7 cellular contexts compared by ENCODE assay signal in genomic region chr1:163323339-163323738, GRCh38. TPM values are rescaled to one million over a fixed set of nuclear protein-coding genes. Genes with fewer than 3 reads are reported as not detected.
DNase-seq lines count a peak whose midpoint lies in the region; ATAC-seq and TF ChIP-seq lines count a peak whose summit lies in the region.
"Not testable (repeated sequence)": the region's sequence is repeated elsewhere in the genome, so short reads cannot be mapped to it uniquely, and the experiment has no call there.

No MANE protein-coding gene starts in this region.

- dilution Hi-C loops in IMR-90 (cut with HindIII; ENCODE audit: low sequenced_read_pairs, unreplicated experiment) = loop anchor here (25.0 kb wide), 1 partner anchor 461 kb away; the partner anchor contains the start of gene CCDC190

- BruUV-seq in IMR-90 (replicated peaks; lab: Mats Ljungman, UMichigan); PC-9 (replicated peaks; lab: Mats Ljungman, UMichigan): not testable (repeated sequence)

- ATAC-seq in IMR-90 (ENCODE audit: low read depth); activated naive CD8-positive, alpha-beta T cell treated with anti-CD3 and anti-CD28 coated beads, Interleukin-2, amount 50 U/mL, for 24 hours: not testable (repeated sequence)

- not testable (repeated sequence) for H3K9me3 ChIP-seq in IMR-90 (ENCODE audit: control insufficient read depth, insufficient read depth, low read length); PC-9 (ENCODE audit: insufficient read depth, low read depth); fibroblast of lung (ENCODE audit: control insufficient read depth, insufficient read depth, low read depth, low read length)

- peaks cover 13 to 18% of the 10 kb centered on the region in 2 experiments for H3K79me1 ChIP-seq in IMR-90 (ENCODE audit: low read depth in 1 of 2, low read length in 2 of 2)

- TF ChIP-seq CTCF in IMR-90 (conservative IDR thresholded peaks at IDR 0.05; ENCODE audit: low read depth, low read length); PC-9 (conservative IDR thresholded peaks at IDR 0.05); fibroblast of lung (conservative IDR thresholded peaks at IDR 0.05 in 1 of 2, IDR thresholded peaks at IDR 0.05 in 1 of 2; ENCODE audit: low read depth in 1 of 2, low read length in 2 of 2); nephron progenitor cell (IDR thresholded peaks at IDR 0.05): not testable (repeated sequence)

- not testable (repeated sequence) for H4K5ac ChIP-seq in IMR-90 (ENCODE audit: low read depth, low read length)

- not testable (repeated sequence) for H3K4me2 ChIP-seq in IMR-90 (ENCODE audit: low read depth, low read length)
- H3K4me2 ChIP-seq in PC-9 (peak overlapping the region; percentile 91), fibroblast of lung (ENCODE audit: extremely low read depth, insufficient read depth, low read length) (peak overlapping the region; percentile 87)

- POLR2A ChIA-PET in IMR-90 (lab: Charles Lee; ENCODE audit: unreplicated experiment); PC-9 (lab: Charles Lee; ENCODE audit: unreplicated experiment): not testable (repeated sequence)
- POLR2A ChIA-PET in activated CD4-positive, alpha-beta memory T cell treated with anti-CD3 and anti-CD28 coated beads, Interleukin-2, amount 10 ng/mL, durations not matched to agents 7 days and 5 days (lab: Charles Lee) = interaction anchor here (2.8 kb wide), 1 partner anchor 9 kb away, joined by 16 read pairs; no protein-coding TSS in a partner anchor

- not testable (repeated sequence) for DNase-seq in IMR-90; PC-9; activated CD4-positive, alpha-beta memory T cell treated with anti-CD3 and anti-CD28 coated beads, Interleukin-2, amount 10 ng/mL, durations not matched to agents 7 days and 5 days; activated naive CD8-positive, alpha-beta T cell treated with anti-CD3 and anti-CD28 coated beads, Interleukin-2, amount 50 U/mL, for 24 hours; fibroblast of lung (ENCODE audit: low read depth in 2 of 2); nephron progenitor cell

- H3K4me3 ChIP-seq in GM08714 (ENCODE audit: low read length) (peak overlapping the region; percentile 99), PC-9 (peak overlapping the region; percentile 96), fibroblast of lung (replicated peaks in 1 of 4; ENCODE audit: control extremely low read depth in 1 of 4, insufficient read depth in 1 of 4, low read depth in 3 of 4, low read length in 4 of 4) (peak overlapping the region in 3 of 4 experiments; percentile 76 to 90 (median 84))
- not testable (repeated sequence) for H3K4me3 ChIP-seq in IMR-90 (ENCODE audit: insufficient read depth, low read depth, low read length)

- not testable (repeated sequence) for H4K91ac ChIP-seq in IMR-90 (ENCODE audit: insufficient read depth, low read depth, low read length)

- 60% methylated on average over 1 of the region's 3 CpGs; no CpG with 5 or more reads in 1 of the 2 experiments for WGBS in IMR-90 (ENCODE audit: extremely low coverage in 2 of 2, insufficient read length in 1 of 2), 2 experiments

- H2AFZ ChIP-seq in IMR-90 (replicated peaks; ENCODE audit: low read length, poor library complexity) = peak overlapping the region; percentile 25
- H2AFZ ChIP-seq in PC-9 = peak overlapping the region; percentile 90; the same call in 1 of the 2 replicates
- H2AFZ ChIP-seq in fibroblast of lung (ENCODE audit: low read length) = peak overlapping the region; percentile 88

- H3K9me2 ChIP-seq in PC-9 (ENCODE audit: insufficient read depth) = not testable (repeated sequence)

- CTCF ChIA-PET in IMR-90 (lab: Yijun Ruan, JAX); PC-9 (lab: Charles Lee): not testable (repeated sequence)
- CTCF ChIA-PET in activated CD4-positive, alpha-beta memory T cell treated with anti-CD3 and anti-CD28 coated beads, Interleukin-2, amount 10 ng/mL, durations not matched to agents 7 days and 5 days (lab: Charles Lee) = interaction anchor here (1.7 kb wide), 1 partner anchor 36 kb away, joined by 3 read pairs; no protein-coding TSS in a partner anchor

- not testable (repeated sequence) for H2BK15ac ChIP-seq in IMR-90 (ENCODE audit: low read depth, low read length)

- not testable (repeated sequence) for TF ChIP-seq RAD21 in IMR-90 (IDR thresholded peaks at IDR 0.05; ENCODE audit: low read length)

- H2BK5ac ChIP-seq in IMR-90 (ENCODE audit: low read depth, low read length, poor library complexity, severe bottlenecking) = not testable (repeated sequence)

- H3K36me3 Mint-ChIP-seq in activated CD4-positive, alpha-beta memory T cell treated with anti-CD3 and anti-CD28 coated beads, Interleukin-2, amount 10 ng/mL, durations not matched to agents 7 days and 5 days (ENCODE audit: low read depth) = peaks cover 33% of the 10 kb centered on the region
- peaks cover 13% of the 10 kb centered on the region for H3K36me3 Mint-ChIP-seq in activated naive CD8-positive, alpha-beta T cell treated with anti-CD3 and anti-CD28 coated beads, Interleukin-2, amount 50 U/mL, for 24 hours (ENCODE audit: low read depth)
- H3K36me3 Mint-ChIP-seq in nephron progenitor cell (ENCODE audit: low read depth) = not testable (repeated sequence)

- not testable (repeated sequence) for H3K23ac ChIP-seq in IMR-90 (ENCODE audit: low read depth, low read length)

- H3K9me3 Mint-ChIP-seq in activated CD4-positive, alpha-beta memory T cell treated with anti-CD3 and anti-CD28 coated beads, Interleukin-2, amount 10 ng/mL, durations not matched to agents 7 days and 5 days; activated naive CD8-positive, alpha-beta T cell treated with anti-CD3 and anti-CD28 coated beads, Interleukin-2, amount 50 U/mL, for 24 hours; nephron progenitor cell: not testable (repeated sequence)

- not testable (repeated sequence) for H3K4me1 ChIP-seq in IMR-90 (ENCODE audit: control insufficient read depth, insufficient read depth, low read length); fibroblast of lung (ENCODE audit: control insufficient read depth, extremely low read depth, insufficient read depth, low read length)
- peaks cover 25% of the 10 kb centered on the region for H3K4me1 ChIP-seq in PC-9 (replicated peaks; ENCODE audit: insufficient read depth)

- not testable (repeated sequence) for H3K4ac ChIP-seq in IMR-90 (ENCODE audit: low read depth, low read length)

- peaks cover 45% of the 10 kb centered on the region for H3K79me2 ChIP-seq in PC-9 (ENCODE audit: low read depth)
- H3K79me2 ChIP-seq in fibroblast of lung (ENCODE audit: control insufficient read depth, insufficient read depth, low read length) = peaks cover 47% of the 10 kb centered on the region

- H3K4me3 Mint-ChIP-seq in activated CD4-positive, alpha-beta memory T cell treated with anti-CD3 and anti-CD28 coated beads, Interleukin-2, amount 10 ng/mL, durations not matched to agents 7 days and 5 days = peak overlapping the region; percentile 89
- peak overlapping the region; percentile 91 for H3K4me3 Mint-ChIP-seq in activated naive CD8-positive, alpha-beta T cell treated with anti-CD3 and anti-CD28 coated beads, Interleukin-2, amount 50 U/mL, for 24 hours
- peak overlapping the region; percentile 98 for H3K4me3 Mint-ChIP-seq in nephron progenitor cell

- peak overlapping the region; percentile 93 for H3K27ac Mint-ChIP-seq in activated CD4-positive, alpha-beta memory T cell treated with anti-CD3 and anti-CD28 coated beads, Interleukin-2, amount 10 ng/mL, durations not matched to agents 7 days and 5 days
- H3K27ac Mint-ChIP-seq in activated naive CD8-positive, alpha-beta T cell treated with anti-CD3 and anti-CD28 coated beads, Interleukin-2, amount 50 U/mL, for 24 hours; nephron progenitor cell: not testable (repeated sequence)

- not testable (repeated sequence) for H3K27me3 Mint-ChIP-seq in activated CD4-positive, alpha-beta memory T cell treated with anti-CD3 and anti-CD28 coated beads, Interleukin-2, amount 10 ng/mL, durations not matched to agents 7 days and 5 days; activated naive CD8-positive, alpha-beta T cell treated with anti-CD3 and anti-CD28 coated beads, Interleukin-2, amount 50 U/mL, for 24 hours; nephron progenitor cell (ENCODE audit: low read depth, poor library complexity)

- H3F3A ChIP-seq in PC-9 (ENCODE audit: insufficient read depth, low read depth) = peaks cover 10% of the 10 kb centered on the region; the same call in 1 of the 2 replicates

- H3K18ac ChIP-seq in IMR-90 (ENCODE audit: low read depth, low read length) = not testable (repeated sequence)

- intact Hi-C loops in IMR-90 (cut with micrococcal nuclease) = not testable (repeated sequence)
- intact Hi-C loops in PC-9 (cut with micrococcal nuclease; ENCODE audit: unreplicated experiment) = loop anchor here (5.0 to 10.0 kb wide), 2 partner anchors 249 to 1036 kb away; no protein-coding TSS in a partner anchor

- H2AK9ac ChIP-seq in IMR-90 (replicated peaks; ENCODE audit: low read depth, low read length, poor library complexity) = not testable (repeated sequence)

- not testable (repeated sequence) for H2AK5ac ChIP-seq in IMR-90 (ENCODE audit: low read depth, low read length)

- H3K4me1 Mint-ChIP-seq in activated CD4-positive, alpha-beta memory T cell treated with anti-CD3 and anti-CD28 coated beads, Interleukin-2, amount 10 ng/mL, durations not matched to agents 7 days and 5 days = peaks cover 44% of the 10 kb centered on the region
- peaks cover 24% of the 10 kb centered on the region for H3K4me1 Mint-ChIP-seq in activated naive CD8-positive, alpha-beta T cell treated with anti-CD3 and anti-CD28 coated beads, Interleukin-2, amount 50 U/mL, for 24 hours
- H3K4me1 Mint-ChIP-seq in nephron progenitor cell = peaks cover 56% of the 10 kb centered on the region

- H2BK20ac ChIP-seq in IMR-90 (ENCODE audit: low read depth, low read length) = not testable (repeated sequence)

- not testable (repeated sequence) for H3K9ac ChIP-seq in IMR-90 (ENCODE audit: low read depth, low read length); fibroblast of lung (ENCODE audit: insufficient read depth, low read length)

- in situ Hi-C loops in IMR-90 (cut with MboI; ENCODE audit: low sequenced_read_pairs) = not testable (repeated sequence)

- H3K27ac ChIP-seq in IMR-90 (ENCODE audit: insufficient read depth, low read length); PC-9; fibroblast of lung (ENCODE audit: insufficient read depth, low read length): not testable (repeated sequence)

- H4K8ac ChIP-seq in IMR-90 (ENCODE audit: low read depth in 2 of 2, low read length in 2 of 2) = not testable (repeated sequence)

- not testable (repeated sequence) for H3K27me3 ChIP-seq in IMR-90 (ENCODE audit: control insufficient read depth, insufficient read depth, low read length); PC-9 (ENCODE audit: insufficient read depth, low read depth); fibroblast of lung (ENCODE audit: control insufficient read depth, insufficient read depth, low read length)

- not testable (repeated sequence) for TF ChIP-seq POLR2A in IMR-90 (IDR thresholded peaks at IDR 0.05; ENCODE audit: low read depth, low read length)

- H3K9me1 ChIP-seq in IMR-90 (ENCODE audit: insufficient read depth, low read length) = not testable (repeated sequence)

- H3K14ac ChIP-seq in IMR-90 (replicated peaks; ENCODE audit: low read depth, low read length) = not testable (repeated sequence)

- H3K36me3 ChIP-seq in IMR-90 (ENCODE audit: control insufficient read depth, insufficient read depth, low read length); PC-9 (ENCODE audit: low read depth); fibroblast of lung (ENCODE audit: control insufficient read depth, insufficient read depth, low read length): not testable (repeated sequence)

- not testable (repeated sequence) for H3K56ac ChIP-seq in IMR-90 (ENCODE audit: extremely low read depth, insufficient read depth, low read length)

- H4K20me1 ChIP-seq in IMR-90 (ENCODE audit: insufficient read depth, low read length); PC-9 (ENCODE audit: insufficient read depth); fibroblast of lung (ENCODE audit: control insufficient read depth, extremely low read depth, insufficient read depth, low read length): not testable (repeated sequence)

- H2BK120ac ChIP-seq in IMR-90 (ENCODE audit: low read depth, low read length) = not testable (repeated sequence)

RNA-seq across cellular contexts. Expression of gene NUF2, which starts 1.6 kb away (rescaled TPM):
- total RNA-seq in IMR-90 (2012; rRNA removed) = 18.5 and 23.6 TPM in 2 replicates
- 10.5 and 13.0 TPM in 2 replicates for polyA plus RNA-seq in IMR-90 (2012; rRNA removed)
- polyA plus RNA-seq in IMR-90 (2012; cell fraction: cytosol; rRNA removed) = 3.1 and 3.5 TPM in 2 replicates
- 7.5 and 25.2 TPM in 2 replicates for polyA plus RNA-seq in IMR-90 (2012; cell fraction: nucleus; rRNA removed; ENCODE audit: low replicate concordance)
- total RNA-seq in PC-9 (2021) = 21.6 and 33.3 TPM in 2 replicates
- total RNA-seq in activated CD4-positive, alpha-beta memory T cell treated with anti-CD3 and anti-CD28 coated beads, Interleukin-2, amount 10 ng/mL, durations not matched to agents 7 days and 5 days = 10 to 100 TPM; 69.1 to 69.9 TPM
- 0.51 and 4.6 TPM in 2 replicates for total RNA-seq in fibroblast of lung
- 6.5 and 20.7 TPM in 2 replicates for polyA plus RNA-seq in fibroblast of lung
- polyA plus RNA-seq in fibroblast of lung (2012) = 4.1 and 16.1 TPM in 2 replicates
- not detected in 2 replicates for polyA minus RNA-seq in fibroblast of lung (ENCODE audit: low replicate concordance)

Comparison
In these comparisons a context has a peak if more than half of its experiments do, and no peak if none do; other contexts are left out.
1. H2AFZ ChIP-seq: peak in every context shown above with its lines; median percentile 90 in PC-9; 88 in fibroblast of lung; 25 in IMR-90.